Comparison of ENCODE assay signal across 27 cellular contexts in the genomic region with DNA sequence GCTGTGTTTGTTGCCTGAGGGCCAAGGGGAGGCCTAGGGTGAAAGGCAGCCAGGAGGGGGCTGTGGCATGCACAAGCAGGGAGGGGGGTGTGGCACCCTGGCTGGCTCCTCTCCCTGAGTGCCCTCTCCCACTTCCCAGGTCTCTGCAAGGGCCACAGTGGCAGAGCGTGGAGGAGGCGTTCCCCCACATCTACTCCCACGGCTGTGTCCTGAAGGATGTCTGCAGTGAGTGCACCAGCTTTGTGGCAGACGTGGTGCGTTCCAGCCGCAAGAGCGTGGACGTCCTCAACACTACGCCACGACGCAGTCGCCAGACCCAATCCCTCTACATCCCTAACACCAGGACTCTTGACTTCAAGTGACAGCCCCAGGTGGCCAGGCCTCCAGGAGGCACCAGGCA.
"Had no signal": no experiment of that assay in that cellular context is flagged by ENCODE, and none has a peak within 500 bp of the region (broad histone marks: within the 10 kb centered on the region; RNA-seq: fewer than 3 reads in every experiment).

No MANE protein-coding gene starts in this region.

- H3K4me1 ChIP-seq: neural progenitor cell had no signal

- H3K27me3 Mint-ChIP-seq: naive B cell; progenitor cell of endocrine pancreas; stimulated activated naive CD8-positive, alpha-beta T cell treated with anti-CD3 and anti-CD28 coated beads, Interleukin-15, amount 100 ng/mL, for 72 hours had no signal

- H3K9me3 ChIP-seq: neutrophil, ovary, thyroid gland had no signal

- H3K27ac ChIP-seq: hepatocyte, left ventricle myocardium inferior, neural progenitor cell, neutrophil, ovary, sigmoid colon, spleen, thyroid gland, transverse colon, upper lobe of left lung, vagina had no signal

- ATAC-seq: natural killer cell; right cardiac atrium; stimulated activated effector memory CD8-positive, alpha-beta T cell treated with anti-CD3 and anti-CD28 coated beads, Interleukin-12 subunit alpha, Interleukin-12 subunit beta, amount 100 ng/mL, for 72 hours; stimulated activated naive CD8-positive, alpha-beta T cell treated with anti-CD3 and anti-CD28 coated beads, Interleukin-15, amount 100 ng/mL, for 72 hours had no signal

- DNase-seq: left ventricle myocardium inferior; mesendoderm; naive B cell; natural killer cell; nephron progenitor cell; occipital lobe; ovary; retina; right cardiac atrium; sigmoid colon; small intestine; spleen; stimulated activated CD4-positive, alpha-beta T cell treated with anti-CD3 and anti-CD28 coated beads, Interleukin-4, amount 100 ng/mL, for 24 hours; stimulated activated naive CD4-positive, alpha-beta T cell treated with Interleukin-2 at 50 U/mL for 16 hours; stimulated activated naive CD8-positive, alpha-beta T cell treated with anti-CD3 and anti-CD28 coated beads, Interleukin-15, amount 100 ng/mL, for 72 hours; substantia nigra; thyroid gland; transverse colon; upper lobe of left lung had no signal

- H3K27ac Mint-ChIP-seq: mesothelial cell of epicardium; natural killer cell; nephron progenitor cell; neural progenitor cell; progenitor cell of endocrine pancreas; stimulated activated effector memory CD8-positive, alpha-beta T cell treated with anti-CD3 and anti-CD28 coated beads, Interleukin-12 subunit alpha, Interleukin-12 subunit beta, amount 100 ng/mL, for 72 hours; stimulated activated naive CD8-positive, alpha-beta T cell treated with anti-CD3 and anti-CD28 coated beads, Interleukin-15, amount 100 ng/mL, for 72 hours had no signal

- H3K27me3 ChIP-seq: hepatocyte, neural progenitor cell, neutrophil, ovary, sigmoid colon, spleen, thyroid gland, transverse colon, upper lobe of left lung, vagina had no signal

- H3K36me3 ChIP-seq: ovary, sigmoid colon, thyroid gland had no signal

- H3K9me3 Mint-ChIP-seq: mesothelial cell of epicardium; natural killer cell; stimulated activated effector memory CD8-positive, alpha-beta T cell treated with anti-CD3 and anti-CD28 coated beads, Interleukin-12 subunit alpha, Interleukin-12 subunit beta, amount 100 ng/mL, for 72 hours had no signal

- H3K36me3 Mint-ChIP-seq: naive B cell, natural killer cell had no signal

- H3K4me3 ChIP-seq: hepatocyte, left ventricle myocardium inferior, lung, neural progenitor cell, ovary, sigmoid colon, spleen, thyroid gland, transverse colon, upper lobe of left lung, vagina had no signal

- H3K4me3 Mint-ChIP-seq: mesothelial cell of epicardium; nephron progenitor cell; neural progenitor cell; stimulated activated effector memory CD8-positive, alpha-beta T cell treated with anti-CD3 and anti-CD28 coated beads, Interleukin-12 subunit alpha, Interleukin-12 subunit beta, amount 100 ng/mL, for 72 hours; stimulated activated naive CD8-positive, alpha-beta T cell treated with anti-CD3 and anti-CD28 coated beads, Interleukin-15, amount 100 ng/mL, for 72 hours had no signal
